27 cellular contexts compared by ENCODE assay signal in genomic region chr10:25804505-25804904, GRCh38.
DNase-seq lines count a peak whose midpoint lies in the region; ATAC-seq, FAIRE-seq and TF ChIP-seq lines count a peak whose summit lies in the region.
"Had no signal": no experiment of that assay in that cellular context is flagged by ENCODE, and none has a peak within 500 bp of the region (broad histone marks: within the 10 kb centered on the region; RNA-seq: fewer than 3 reads in every experiment).

No MANE protein-coding gene starts in this region.

- H2AFZ ChIP-seq in GM23338 (peak overlapping the region; percentile 35; the same call in 1 of the 2 replicates), neuronal stem cell (ENCODE audit: low read length) (no peak overlapping the region)

- no peak overlapping the region for H3K23ac ChIP-seq in neuronal stem cell (ENCODE audit: low read depth, low read length, poor library complexity)

- H3K4me2 ChIP-seq in GM23338 (no peak overlapping the region), neuronal stem cell (ENCODE audit: insufficient read depth, low read length, poor library complexity, severe bottlenecking) (no peak overlapping the region)
- H3K4me2 ChIP-seq: A549 had no signal

- peak overlapping the region; percentile 65 for H4K8ac ChIP-seq in neuronal stem cell (ENCODE audit: low read depth, low read length)

- H3K9me3 ChIP-seq in neuronal stem cell (replicated peaks in 1 of 2; ENCODE audit: control insufficient read depth in 2 of 2, insufficient read depth in 1 of 2, low read depth in 1 of 2, low read length in 2 of 2), result no peaks in the 10 kb centered on the region
- H3K9me3 ChIP-seq: A549, Caco-2, SJSA1 had no signal

- DNase-seq in GM23338 (ENCODE audit: low spot score), result no peak
- DNase-seq in HTR-8/SVneo (ENCODE audit: insufficient read length, low spot score), result no peak
- peak; percentile 67 for DNase-seq in RPMI8226
- no peak for DNase-seq in neuronal stem cell (ENCODE audit: low spot score)
- no peak for DNase-seq in cortex of kidney (lab: John Stamatoyannopoulos, UW)
- no peak for DNase-seq in glomerular visceral epithelial cell (ENCODE audit: extremely low spot score)
- DNase-seq: C1 segment of cervical spinal cord; Caco-2; CD4-positive, alpha-beta memory T cell; DMS79; EL; GDM1; NCI-H1048; NCI-H1417; NCI-H187 treated with DMSO at 0.1 percent for 48 hours; NCI-H2171 treated with DMSO at 0.1 percent for 48 hours; NCI-H446; NCI-H524 treated with DMSO at 0.1 percent for 48 hours; NK-92 treated with Interleukin-12 subunit alpha and Interleukin-12 subunit beta, amount 100 ng/mL, for 24 hours; PC-3; Right ventricle myocardium superior; T-helper 2 cell had no signal

- no peaks in the 10 kb centered on the region for H3K9me2 ChIP-seq in GM23338 (ENCODE audit: insufficient read depth)

- H3K27ac ChIP-seq in GM23338 (ENCODE audit: low read depth) (no peak overlapping the region), neuronal stem cell (replicated peaks; ENCODE audit: low read length) (no peak overlapping the region)
- H3K27ac ChIP-seq: A549, SJSA1 had no signal

- H3K9me3 Mint-ChIP-seq in GM23338, result no peaks in the 10 kb centered on the region; the same call in 2 of the 3 replicates

- no peaks in the 10 kb centered on the region for H3K27me3 Mint-ChIP-seq in GM23338 (ENCODE audit: insufficient read depth, low read depth, poor library complexity)
- H3K27me3 Mint-ChIP-seq: CD4-positive, alpha-beta memory T cell had no signal

- no peak overlapping the region for H3K27ac Mint-ChIP-seq in GM23338
- H3K27ac Mint-ChIP-seq: CD4-positive, alpha-beta memory T cell had no signal

- no peak overlapping the region for H2AK5ac ChIP-seq in neuronal stem cell (ENCODE audit: low read depth, low read length)

- peak; percentile 12 to 19; a peak in 2 of 4 replicates for TF ChIP-seq CTCF in GM23338 (conservative IDR thresholded peaks at IDR 0.05; ENCODE audit: low read depth in 2 of 2)

- H3K9ac ChIP-seq in neuronal stem cell (ENCODE audit: low read depth, low read length, poor library complexity), result no peak overlapping the region

- no peaks in the 10 kb centered on the region for H3K4me1 Mint-ChIP-seq in GM23338
- H3K4me1 Mint-ChIP-seq: CD4-positive, alpha-beta memory T cell had no signal

- no peak overlapping the region for H3K4ac ChIP-seq in neuronal stem cell (ENCODE audit: low read length)

- no peaks in the 10 kb centered on the region for H3K4me1 ChIP-seq in GM23338 (ENCODE audit: insufficient read depth)
- H3K4me1 ChIP-seq in neuronal stem cell (ENCODE audit: control insufficient read depth in 2 of 2, insufficient read depth in 1 of 2, low read depth in 1 of 2, low read length in 2 of 2), result peaks cover 0 to 2% of the 10 kb centered on the region in 2 donors
- H3K4me1 ChIP-seq: A549, Caco-2, SJSA1 had no signal

- peak; percentile 40 for FAIRE-seq in HTR-8/SVneo (lab: Jason Lieb, UNC)
- FAIRE-seq: A549, GM12878, H54 had no signal

- H4K91ac ChIP-seq in neuronal stem cell (ENCODE audit: low read depth, low read length, poor library complexity), result no peak overlapping the region

- no CpG with 5 or more reads among the region's 2 CpGs for WGBS in neuronal stem cell (ENCODE audit: extremely low coverage in 2 of 2, insufficient read length in 2 of 2, insufficient replicate concordance in 1 of 2), 2 donors

- peak; percentile 61; the same call in 2 of the 3 replicates for ATAC-seq in GM23338
- no peak for ATAC-seq in HG02623 (IDR thresholded peaks at IDR 0.05; ENCODE audit: unreplicated experiment)
- ATAC-seq: A549, GM12878, PC-3 had no signal

- no peaks in the 10 kb centered on the region for H3K27me3 ChIP-seq in GM23338 (ENCODE audit: insufficient read depth)
- no peaks in the 10 kb centered on the region for H3K27me3 ChIP-seq in neuronal stem cell (ENCODE audit: control insufficient read depth in 3 of 3, insufficient read depth in 3 of 3, low read depth in 1 of 3, low read length in 3 of 3)
- H3K27me3 ChIP-seq: SJSA1 had no signal

- H3K36me3 ChIP-seq in GM23338 (ENCODE audit: insufficient read depth) (no peaks in the 10 kb centered on the region), neuronal stem cell (replicated peaks in 1 of 2; ENCODE audit: control insufficient read depth in 2 of 2, insufficient read depth in 2 of 2, low read length in 2 of 2) (no peaks in the 10 kb centered on the region)
- H3K36me3 ChIP-seq: SJSA1 had no signal

- H2BK120ac ChIP-seq in neuronal stem cell (ENCODE audit: low read depth, low read length), result no peak overlapping the region

- H2BK5ac ChIP-seq in neuronal stem cell (ENCODE audit: low read length), result no peak overlapping the region

- no peak overlapping the region for H3K18ac ChIP-seq in neuronal stem cell (ENCODE audit: low read length)

- H3K79me1 ChIP-seq in neuronal stem cell (ENCODE audit: low read depth, low read length), result peaks cover 2% of the 10 kb centered on the region

- H3K4me3 Mint-ChIP-seq in GM23338, result no peak overlapping the region
- H3K4me3 Mint-ChIP-seq: CD4-positive, alpha-beta memory T cell had no signal

- no peak overlapping the region for H2BK12ac ChIP-seq in neuronal stem cell (ENCODE audit: low read length)

- H3K4me3 ChIP-seq in GM23338 (no peak overlapping the region), neuronal stem cell (ENCODE audit: low read length in 2 of 2) (no peak overlapping the region)
- H3K4me3 ChIP-seq: A549, GM12878, SJSA1 had no signal

- no peaks in the 10 kb centered on the region for H3F3A ChIP-seq in GM23338 (replicated peaks; ENCODE audit: low read depth)

- no peaks in the 10 kb centered on the region for H3K79me2 ChIP-seq in GM23338 (replicated peaks; ENCODE audit: insufficient read depth)

- peak overlapping the region; percentile 37 for H2BK15ac ChIP-seq in neuronal stem cell (ENCODE audit: low read length)

- no peaks in the 10 kb centered on the region for H4K20me1 ChIP-seq in GM23338 (replicated peaks; ENCODE audit: insufficient read depth)

- no peaks in the 10 kb centered on the region for H3K36me3 Mint-ChIP-seq in GM23338 (ENCODE audit: low read depth)
- H3K36me3 Mint-ChIP-seq: CD4-positive, alpha-beta memory T cell had no signal

- no peak overlapping the region for H3K14ac ChIP-seq in neuronal stem cell (ENCODE audit: low read length)

TF ChIP-seq in GM23338, 12 proteins besides CTCF, POLR2A, EP300 and RAD21 (continues in another document):
- TF ChIP-seq ZNF462 (CRISPR knock-in tag; IDR thresholded peaks at IDR 0.05), result no peak
